ENCODE assay signal across 1 cellular context in the genomic region with DNA sequence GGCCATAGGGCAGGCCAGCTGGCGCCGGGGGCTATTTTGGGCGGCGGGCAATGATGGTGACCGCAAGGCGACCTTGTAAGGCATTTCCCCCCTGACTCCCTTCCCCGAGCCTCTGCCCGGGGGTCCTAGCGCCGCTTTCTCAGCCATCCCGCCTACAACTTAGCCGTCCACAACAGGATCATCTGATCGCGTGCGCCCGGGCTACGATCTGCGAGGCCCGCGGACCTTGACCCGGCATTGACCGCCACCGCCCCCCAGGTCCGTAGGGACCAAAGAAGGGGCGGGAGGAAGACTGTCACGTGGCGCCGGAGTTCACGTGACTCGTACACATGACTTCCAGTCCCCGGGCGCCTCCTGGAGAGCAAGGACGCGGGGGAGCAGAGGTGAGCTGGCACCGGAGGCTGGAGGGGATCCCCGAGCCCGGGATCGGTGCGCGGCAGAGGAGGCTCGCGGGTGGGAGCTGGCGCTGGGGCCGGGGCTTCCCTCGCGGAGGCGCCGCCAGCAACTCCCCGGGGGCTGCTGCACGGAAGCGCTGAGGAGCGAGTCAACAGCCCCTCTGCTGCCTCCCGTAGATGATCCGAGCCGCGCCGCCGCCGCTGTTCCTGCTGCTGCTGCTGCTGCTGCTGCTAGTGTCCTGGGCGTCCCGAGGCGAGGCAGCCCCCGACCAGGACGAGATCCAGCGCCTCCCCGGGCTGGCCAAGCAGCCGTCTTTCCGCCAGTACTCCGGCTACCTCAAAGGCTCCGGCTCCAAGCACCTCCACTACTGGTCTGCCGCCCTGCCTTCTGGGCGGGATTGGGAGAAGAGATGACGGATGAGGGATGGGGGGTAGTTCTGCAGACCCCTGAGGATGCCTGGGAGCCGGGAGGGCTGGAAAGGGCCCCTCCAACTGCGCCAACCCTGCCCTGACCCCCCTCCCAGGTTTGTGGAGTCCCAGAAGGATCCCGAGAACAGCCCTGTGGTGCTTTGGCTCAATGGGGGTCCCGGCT.
A peak's percentile ranks its signal among the peaks of the same experiment; 100 is the strongest.
TF ChIP-seq lines count a peak whose summit lies in the region.

A gene (plus strand): TSS at position 339 of the 987 bp plus-strand sequence. CDS start 234 bp downstream, at position 573.
A gene with protein sequence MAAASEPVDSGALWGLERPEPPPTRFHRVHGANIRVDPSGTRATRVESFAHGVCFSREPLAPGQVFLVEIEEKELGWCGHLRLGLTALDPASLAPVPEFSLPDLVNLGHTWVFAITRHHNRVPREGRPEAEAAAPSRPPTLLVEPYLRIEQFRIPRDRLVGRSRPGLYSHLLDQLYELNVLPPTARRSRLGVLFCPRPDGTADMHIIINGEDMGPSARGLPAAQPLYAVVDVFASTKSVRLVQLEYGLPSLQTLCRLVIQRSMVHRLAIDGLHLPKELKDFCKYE (minus strand): TSS at position 212 of the 987 bp plus-strand sequence. CDS start 217 bp downstream, outside the sequence.

TF ChIP-seq in H1, 55 proteins besides CTCF, POLR2A, EP300 and RAD21 (continued from another document):
- TF ChIP-seq TBP (IDR thresholded peaks at IDR 0.05; ENCODE audit: low read depth, low read length) (peak; percentile 85), KDM1A (IDR thresholded peaks at IDR 0.05; ENCODE audit: borderline replicate concordance, low read length) (no peak), CEBPB (IDR thresholded peaks at IDR 0.05; ENCODE audit: low read depth, low read length) (no peak)
TF ChIP-seq in H1: peak in this region for 25.
